Comparison of ENCODE assay signal across 14 cellular contexts in the genomic region with DNA sequence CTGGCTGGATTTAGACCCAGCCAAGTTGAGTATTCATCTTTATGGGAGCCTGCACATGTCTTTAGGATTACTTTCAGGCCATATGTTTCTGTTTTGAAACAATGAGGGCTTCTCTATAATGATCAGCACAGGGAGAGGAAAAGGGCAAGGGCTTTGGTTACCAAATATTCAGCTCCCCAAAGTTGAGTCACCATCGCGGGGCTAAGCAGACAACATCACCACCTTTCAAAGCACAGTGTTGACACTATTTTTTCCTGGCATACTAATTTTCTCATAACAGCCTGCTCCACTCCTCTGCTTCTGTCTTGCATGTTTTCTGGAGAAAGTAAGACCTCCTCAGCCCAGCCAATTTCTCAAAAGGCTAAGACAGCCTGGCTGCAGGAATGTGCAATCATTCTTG. TPM values are rescaled to one million over a fixed set of nuclear protein-coding genes. Genes with fewer than 3 reads are reported as not detected.
DNase-seq lines count a peak whose midpoint lies in the region; ATAC-seq lines count a peak whose summit lies in the region.
"Had no signal": no experiment of that assay in that cellular context is flagged by ENCODE, and none has a peak within 500 bp of the region (broad histone marks: within the 10 kb centered on the region; RNA-seq: fewer than 3 reads in every experiment).

No MANE protein-coding gene starts in this region.

- H3K4me3 Mint-ChIP-seq in activated T-helper 1 cell treated with anti-CD3 and anti-CD28 coated beads, Interleukin-12 subunit alpha, Interleukin-12 subunit beta, Interleukin-2, Interleukin-4 antibody, amounts not matched to agents 30 ng/mL and 10 ng/mL and 1 ng/mL, durations not matched to agents 14 hours and 24 hours and 36 hours = peak overlapping the region; percentile 83
- peak overlapping the region; percentile 86 to 98 (median 87) for H3K4me3 Mint-ChIP-seq in immature natural killer cell

- H3K27ac Mint-ChIP-seq in activated T-helper 1 cell treated with anti-CD3 and anti-CD28 coated beads, Interleukin-12 subunit alpha, Interleukin-12 subunit beta, Interleukin-2, Interleukin-4 antibody, amounts not matched to agents 30 ng/mL and 10 ng/mL and 1 ng/mL, durations not matched to agents 14 hours and 24 hours and 36 hours = peak overlapping the region; percentile 90
- H3K27ac Mint-ChIP-seq in immature natural killer cell = peak overlapping the region; percentile 93 to 100 (median 98)

- H3K27me3 Mint-ChIP-seq in activated T-helper 1 cell treated with anti-CD3 and anti-CD28 coated beads, Interleukin-12 subunit alpha, Interleukin-12 subunit beta, Interleukin-2, Interleukin-4 antibody, amounts not matched to agents 30 ng/mL and 10 ng/mL and 1 ng/mL, durations not matched to agents 14 hours and 24 hours and 36 hours (ENCODE audit: insufficient read depth) = no peaks in the 10 kb centered on the region
- H3K27me3 Mint-ChIP-seq in immature natural killer cell (ENCODE audit: low read depth in 3 of 3) = peaks cover 15 to 20% (median 17%) of the 10 kb centered on the region in 3 donors

- intact Hi-C loops in activated T-helper 1 cell treated with anti-CD3 and anti-CD28 coated beads, Interleukin-12 subunit alpha, Interleukin-12 subunit beta, Interleukin-2, Interleukin-4 antibody, amounts not matched to agents 30 ng/mL and 10 ng/mL and 1 ng/mL, durations not matched to agents 14 hours and 24 hours and 36 hours (cut with micrococcal nuclease) = no loop called here
- intact Hi-C loops in cardiac septum (cut with DNase I) = no loop called here

- no peak for ATAC-seq in HG03175 (IDR thresholded peaks at IDR 0.05; ENCODE audit: unreplicated experiment)
- no peak for ATAC-seq in GM18867 (IDR thresholded peaks at IDR 0.05; ENCODE audit: unreplicated experiment)
- ATAC-seq: upper lobe of right lung had no signal

- peak; percentile 20 for DNase-seq in stimulated activated naive CD4-positive, alpha-beta T cell treated with Interleukin-2 at 50 U/mL for 16 hours (lab: John Stamatoyannopoulos, UW)
- no peak for DNase-seq in stimulated activated naive CD4-positive, alpha-beta T cell (lab: John Stamatoyannopoulos, UW)
- DNase-seq in activated T-helper 1 cell treated with anti-CD3 and anti-CD28 coated beads, Interleukin-12 subunit alpha, Interleukin-12 subunit beta, Interleukin-2, Interleukin-4 antibody, amounts not matched to agents 30 ng/mL and 10 ng/mL and 1 ng/mL, durations not matched to agents 14 hours and 24 hours and 36 hours (ENCODE audit: low spot score) = no peak
- DNase-seq in immature natural killer cell = no peak
- DNase-seq in cardiac septum (ENCODE audit: low spot score) = no peak
- DNase-seq in occipital lobe (lab: John Stamatoyannopoulos, UW) = no peak
- DNase-seq: hippocampal formation, left ventricle myocardium inferior, NCI-H1048, NCI-H446, OCI-M1, upper lobe of right lung had no signal

- peaks cover 76% of the 10 kb centered on the region for H3K4me1 Mint-ChIP-seq in activated T-helper 1 cell treated with anti-CD3 and anti-CD28 coated beads, Interleukin-12 subunit alpha, Interleukin-12 subunit beta, Interleukin-2, Interleukin-4 antibody, amounts not matched to agents 30 ng/mL and 10 ng/mL and 1 ng/mL, durations not matched to agents 14 hours and 24 hours and 36 hours (ENCODE audit: low read depth)
- H3K4me1 Mint-ChIP-seq in immature natural killer cell = peaks cover 64 to 71% of the 10 kb centered on the region in 2 donors

- H3K36me3 Mint-ChIP-seq in activated T-helper 1 cell treated with anti-CD3 and anti-CD28 coated beads, Interleukin-12 subunit alpha, Interleukin-12 subunit beta, Interleukin-2, Interleukin-4 antibody, amounts not matched to agents 30 ng/mL and 10 ng/mL and 1 ng/mL, durations not matched to agents 14 hours and 24 hours and 36 hours (ENCODE audit: low read depth) = peaks cover 7% of the 10 kb centered on the region
- peaks cover 0 to 6% (median 5%) of the 10 kb centered on the region in 3 donors for H3K36me3 Mint-ChIP-seq in immature natural killer cell

- no peaks in the 10 kb centered on the region for H3K9me3 Mint-ChIP-seq in activated T-helper 1 cell treated with anti-CD3 and anti-CD28 coated beads, Interleukin-12 subunit alpha, Interleukin-12 subunit beta, Interleukin-2, Interleukin-4 antibody, amounts not matched to agents 30 ng/mL and 10 ng/mL and 1 ng/mL, durations not matched to agents 14 hours and 24 hours and 36 hours
- no peaks in the 10 kb centered on the region for H3K9me3 Mint-ChIP-seq in immature natural killer cell

RNA-seq across cellular contexts. Expression of gene SCML4, which starts 4.9 kb away (rescaled TPM):
- 1.7 TPM in 2 replicates for total RNA-seq in activated T-helper 1 cell treated with anti-CD3 and anti-CD28 coated beads, Interleukin-12 subunit alpha, Interleukin-12 subunit beta, Interleukin-2, Interleukin-4 antibody, amounts not matched to agents 30 ng/mL and 10 ng/mL and 1 ng/mL, durations not matched to agents 14 hours and 24 hours and 36 hours
- polyA plus RNA-seq in immature natural killer cell = 10 to 100 TPM; 16.6 to 40.2 (median 21.8) TPM
- total RNA-seq in cardiac septum = not detected
- 0.16 TPM for total RNA-seq in occipital lobe
